In genomic region chrX:39304746-39305145, GRCh38 we compare ENCODE assay signal across 19 cellular contexts.
DNase-seq lines count a peak whose midpoint lies in the region; ATAC-seq and TF ChIP-seq lines count a peak whose summit lies in the region.
"Had no signal": no experiment of that assay in that cellular context is flagged by ENCODE, and none has a peak within 500 bp of the region (broad histone marks: within the 10 kb centered on the region; RNA-seq: fewer than 3 reads in every experiment).

No MANE protein-coding gene starts in this region.

- no peaks in the 10 kb centered on the region for H3K4me1 ChIP-seq in osteoblast (ENCODE audit: insufficient read depth, low read length)
- H3K4me1 ChIP-seq: SJCRH30 had no signal

- H3K9me3 Mint-ChIP-seq in activated naive CD8-positive, alpha-beta T cell (ENCODE audit: low read depth) = peaks cover under 1% of the 10 kb centered on the region
- H3K9me3 Mint-ChIP-seq in activated naive CD8-positive, alpha-beta T cell treated with anti-CD3 and anti-CD28 coated beads, Interleukin-2, amount 50 U/mL, for 24 hours = peaks cover 13% of the 10 kb centered on the region

- peak overlapping the region; percentile 100 for H3K27ac Mint-ChIP-seq in activated naive CD8-positive, alpha-beta T cell
- no peak overlapping the region for H3K27ac Mint-ChIP-seq in activated naive CD8-positive, alpha-beta T cell treated with anti-CD3 and anti-CD28 coated beads, Interleukin-2, amount 50 U/mL, for 24 hours
- H3K27ac Mint-ChIP-seq: B cell, CD14-positive monocyte had no signal

- no peak overlapping the region for H2AFZ ChIP-seq in osteoblast (ENCODE audit: low read length)

- H4K20me1 ChIP-seq in osteoblast (ENCODE audit: insufficient read depth, low read length) = no peaks in the 10 kb centered on the region

- peaks cover 14% of the 10 kb centered on the region for H3K36me3 Mint-ChIP-seq in activated naive CD8-positive, alpha-beta T cell
- peaks cover 74% of the 10 kb centered on the region for H3K36me3 Mint-ChIP-seq in activated naive CD8-positive, alpha-beta T cell treated with anti-CD3 and anti-CD28 coated beads, Interleukin-2, amount 50 U/mL, for 24 hours (ENCODE audit: low read depth)
- H3K36me3 Mint-ChIP-seq: CD14-positive monocyte had no signal

- H3K4me3 ChIP-seq in osteoblast (ENCODE audit: insufficient read depth, low read length) = no peak overlapping the region
- H3K4me3 ChIP-seq: GM12878, SJCRH30 had no signal

- TF ChIP-seq CTCF in osteoblast (IDR thresholded peaks at IDR 0.05; ENCODE audit: extremely low read depth, low read depth, low read length) = no peak

- ATAC-seq in activated naive CD8-positive, alpha-beta T cell treated with anti-CD3 and anti-CD28 coated beads, Interleukin-2, amount 50 U/mL, for 24 hours = no peak
- ATAC-seq: GM12878 had no signal

- DNase-seq in activated naive CD8-positive, alpha-beta T cell treated with anti-CD3 and anti-CD28 coated beads, Interleukin-2, amount 50 U/mL, for 24 hours = no peak
- DNase-seq in foreskin melanocyte = peak; percentile 51
- DNase-seq in putamen (ENCODE audit: low spot score) = peak; percentile 64
- no peak for DNase-seq in activated CD4-positive, CD25-positive, alpha-beta regulatory T cell treated with anti-CD3 and anti-CD28 coated beads, Interleukin-2, amount 50 U/mL, for 72 hours
- DNase-seq in NCI-H2171 treated with DMSO at 0.1 percent for 48 hours (lab: John Stamatoyannopoulos, UW) = no peak
- DNase-seq in osteoblast (ENCODE audit: insufficient read length, low spot score, missing footprints) = no peak
- DNase-seq: DMS79, Karpas-422, MV-4-11, NCI-H1105 treated with DMSO at 0.1 percent for 48 hours, NCI-H2081, NCI-H2171, NCI-H526 treated with DMSO at 0.1 percent for 48 hours, OCI-M1, SJCRH30 had no signal

- H3K27ac ChIP-seq in osteoblast (ENCODE audit: low read depth, low read length) = no peak overlapping the region
- H3K27ac ChIP-seq: SJCRH30 had no signal

- H3K27me3 ChIP-seq in osteoblast (ENCODE audit: insufficient read depth, low read length) = peaks cover 19% of the 10 kb centered on the region
- H3K27me3 ChIP-seq: SJCRH30 had no signal

- H3K9me3 ChIP-seq in osteoblast (ENCODE audit: low read depth, low read length) = peaks cover 2% of the 10 kb centered on the region
- H3K9me3 ChIP-seq: SJCRH30 had no signal

- H3K36me3 ChIP-seq in osteoblast (ENCODE audit: insufficient read depth, low read length) = no peaks in the 10 kb centered on the region
- H3K36me3 ChIP-seq: SJCRH30 had no signal

- H3K4me2 ChIP-seq in osteoblast (ENCODE audit: insufficient read depth, low read length) = no peak overlapping the region

- H3K4me1 Mint-ChIP-seq in activated naive CD8-positive, alpha-beta T cell (ENCODE audit: low read depth) = peaks cover 42% of the 10 kb centered on the region
- peaks cover 56% of the 10 kb centered on the region for H3K4me1 Mint-ChIP-seq in activated naive CD8-positive, alpha-beta T cell treated with anti-CD3 and anti-CD28 coated beads, Interleukin-2, amount 50 U/mL, for 24 hours

- no peak overlapping the region for H3K4me3 Mint-ChIP-seq in activated naive CD8-positive, alpha-beta T cell
- no peak overlapping the region for H3K4me3 Mint-ChIP-seq in activated naive CD8-positive, alpha-beta T cell treated with anti-CD3 and anti-CD28 coated beads, Interleukin-2, amount 50 U/mL, for 24 hours
- H3K4me3 Mint-ChIP-seq: B cell, CD14-positive monocyte had no signal

- H3K27me3 Mint-ChIP-seq in activated naive CD8-positive, alpha-beta T cell = no peaks in the 10 kb centered on the region
- no peaks in the 10 kb centered on the region for H3K27me3 Mint-ChIP-seq in activated naive CD8-positive, alpha-beta T cell treated with anti-CD3 and anti-CD28 coated beads, Interleukin-2, amount 50 U/mL, for 24 hours
- H3K27me3 Mint-ChIP-seq: B cell had no signal

- no peaks in the 10 kb centered on the region for H3K79me2 ChIP-seq in osteoblast (ENCODE audit: insufficient read depth, low read length)

Comparison
In these comparisons a context has a peak if more than half of its experiments do, and no peak if none do; other contexts are left out.
1. DNase-seq: peak in foreskin melanocyte (single experiment) and putamen (single experiment); none in activated naive CD8-positive, alpha-beta T cell treated with anti-CD3 and anti-CD28 coated beads, Interleukin-2, amount 50 U/mL, for 24 hours (single experiment), activated CD4-positive, CD25-positive, alpha-beta regulatory T cell treated with anti-CD3 and anti-CD28 coated beads, Interleukin-2, amount 50 U/mL, for 72 hours (single experiment), NCI-H2171 treated with DMSO at 0.1 percent for 48 hours (single experiment) and osteoblast (single experiment).